19 cellular contexts compared by ENCODE assay signal in genomic region chr13:24925318-24926231, GRCh38.
"Had no signal": no experiment of that assay in that cellular context is flagged by ENCODE, and none has a peak within 500 bp of the region (broad histone marks: within the 10 kb centered on the region; RNA-seq: fewer than 3 reads in every experiment).

No MANE protein-coding gene starts in this region.

- H3K9me3 Mint-ChIP-seq: activated T-helper 17 cell treated with anti-CD3 and anti-CD28 coated beads, Interleukin-2, amount 50 U/mL, for 72 hours; central memory CD8-positive, alpha-beta T cell had no signal

- H3K27ac ChIP-seq: brain microvascular endothelial cell, lower lobe of right lung, right atrium auricular region, tibial nerve, vagina had no signal

- H3K4me3 ChIP-seq: lower lobe of right lung, right atrium auricular region, tibial nerve, vagina had no signal

- H3K9me3 ChIP-seq: lower lobe of right lung, right atrium auricular region, tibial nerve, vagina had no signal

- H3K27ac Mint-ChIP-seq: activated T-helper 17 cell treated with anti-CD3 and anti-CD28 coated beads, Interleukin-2, amount 50 U/mL, for 72 hours had no signal

- H3K36me3 ChIP-seq: brain microvascular endothelial cell, lower lobe of right lung, right atrium auricular region, tibial nerve, vagina had no signal

- H3K4me1 Mint-ChIP-seq: activated T-helper 17 cell treated with anti-CD3 and anti-CD28 coated beads, Interleukin-2, amount 50 U/mL, for 72 hours had no signal

- H3K27me3 ChIP-seq: right atrium auricular region, vagina had no signal

- H3K4me3 Mint-ChIP-seq: central memory CD8-positive, alpha-beta T cell had no signal

- DNase-seq: activated naive CD4-positive, alpha-beta T cell treated with Interleukin-2 at 50 U/mL for 16 hours; anterior cingulate cortex; brain microvascular endothelial cell; cortex of kidney; effector memory CD4-positive, alpha-beta T cell; head of caudate nucleus; lower lobe of right lung; midbrain; naive thymus-derived CD4-positive, alpha-beta T cell; posterior cingulate gyrus; stimulated activated CD4-positive, alpha-beta T cell treated with anti-CD3 and anti-CD28 coated beads, Interleukin-15, amount 100 ng/mL, for 24 hours; stimulated activated CD4-positive, alpha-beta T cell treated with anti-CD3 and anti-CD28 coated beads, Interleukin-4, amount 100 ng/mL, for 24 hours; stimulated activated naive CD4-positive, alpha-beta T cell treated with Interleukin-2 at 50 U/mL for 16 hours; substantia nigra had no signal
